8 cellular contexts compared by ENCODE assay signal in the genomic region with DNA sequence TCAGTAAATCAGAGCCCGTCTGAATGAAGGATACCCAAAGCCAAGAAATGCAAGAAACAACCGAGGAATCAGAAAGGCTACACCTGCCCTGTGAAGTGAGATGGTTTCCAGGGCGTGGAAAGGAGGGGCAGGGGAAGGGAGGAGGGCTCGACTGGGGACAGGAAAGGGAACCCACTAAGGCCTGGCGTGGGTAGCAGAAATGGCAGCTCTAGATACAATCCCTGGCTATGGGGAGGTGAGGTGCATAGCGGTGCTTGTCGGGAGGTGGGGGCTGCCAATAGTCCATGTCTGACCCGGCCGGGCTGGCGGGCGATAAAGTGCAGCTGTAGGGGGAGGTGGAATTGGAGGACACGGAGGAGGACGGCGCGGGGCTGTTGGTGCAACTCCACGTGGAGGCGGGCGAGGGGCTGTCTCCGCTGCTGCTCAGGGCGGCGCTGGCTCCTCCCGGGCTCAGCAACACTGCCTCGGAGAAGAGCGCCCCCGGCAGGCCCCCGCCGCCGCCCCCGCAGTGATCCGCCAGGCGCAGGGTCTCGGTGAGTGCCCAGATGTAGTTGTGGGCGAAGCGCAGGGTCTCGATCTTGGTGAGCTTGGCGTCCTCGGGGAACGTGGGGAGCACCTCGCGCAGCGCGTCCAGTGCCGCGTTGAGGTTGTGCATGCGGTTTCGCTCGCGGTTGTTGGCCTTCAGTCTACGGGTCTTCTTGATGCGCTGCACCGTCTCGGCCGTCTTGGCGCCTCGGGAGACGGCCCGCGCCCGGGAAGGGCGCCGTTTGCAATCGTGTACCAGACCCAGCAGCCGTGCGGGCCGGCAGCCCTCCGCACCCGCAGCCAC. TPM values are rescaled to one million over a fixed set of nuclear protein-coding genes. Genes with fewer than 3 reads are reported as not detected.
DNase-seq lines count a peak whose midpoint lies in the region; ATAC-seq, FAIRE-seq and TF ChIP-seq lines count a peak whose summit lies in the region.

No MANE protein-coding gene starts in this region.

- H4K20me1 ChIP-seq in astrocyte (ENCODE audit: insufficient read depth, low read length) = no peaks in the 10 kb centered on the region

- H3K4me1 ChIP-seq in ES-I3 (ENCODE audit: insufficient read depth, low read length) = peaks cover 8% of the 10 kb centered on the region
- peaks cover 18% of the 10 kb centered on the region for H3K4me1 ChIP-seq in astrocyte (ENCODE audit: insufficient read depth, low read length)
- H3K4me1 ChIP-seq in mesenchymal stem cell (ENCODE audit: control insufficient read depth, insufficient read depth, low read depth, low read length) = peaks cover 41% of the 10 kb centered on the region

- DNase-seq in astrocyte (ENCODE audit: low read depth) (no peak), mesenchymal stem cell (no peak), HK-2 (ENCODE audit: unreplicated experiment) (no peak)

- H3K79me2 ChIP-seq in astrocyte (ENCODE audit: insufficient read depth, low read length) = no peaks in the 10 kb centered on the region

- H3K27ac Mint-ChIP-seq in astrocyte (ENCODE audit: unreplicated experiment) = peak overlapping the region; percentile 84

- no peak overlapping the region for H3K4me3 Mint-ChIP-seq in astrocyte (ENCODE audit: unreplicated experiment)

- H3K14ac ChIP-seq in mesenchymal stem cell (ENCODE audit: low read length in 2 of 2) = peak overlapping the region in 1 of 2 experiments; percentile 75

- peaks cover 82% of the 10 kb centered on the region for H3K27me3 Mint-ChIP-seq in astrocyte (ENCODE audit: low read depth, unreplicated experiment)

- H4K91ac ChIP-seq in mesenchymal stem cell (ENCODE audit: low read length) = no peak overlapping the region

- H3K23ac ChIP-seq in mesenchymal stem cell (ENCODE audit: low read length in 2 of 2) = peak overlapping the region in 1 of 2 experiments; percentile 6

- peaks cover 11% of the 10 kb centered on the region for H3K9me3 Mint-ChIP-seq in astrocyte (ENCODE audit: unreplicated experiment)

- H3K36me3 Mint-ChIP-seq in astrocyte (ENCODE audit: low read depth, unreplicated experiment) = peaks cover 2% of the 10 kb centered on the region

- H2AFZ ChIP-seq in astrocyte (ENCODE audit: low read depth, low read length) (peak overlapping the region; percentile 77), mesenchymal stem cell (ENCODE audit: low read depth, low read length) (peak overlapping the region; percentile 63)

- no peak overlapping the region for H2AK5ac ChIP-seq in mesenchymal stem cell (ENCODE audit: low read length, severe bottlenecking)

- TF ChIP-seq CTCF in astrocyte (IDR thresholded peaks at IDR 0.05; ENCODE audit: insufficient read depth, low read depth, low read length) = no peak

- peaks cover 91% of the 10 kb centered on the region for H3K27me3 ChIP-seq in astrocyte (ENCODE audit: insufficient read depth, low read length)
- peaks cover 87 to 93% of the 10 kb centered on the region in 2 experiments for H3K27me3 ChIP-seq in mesenchymal stem cell (ENCODE audit: control insufficient read depth in 1 of 2, insufficient read depth in 1 of 2, low read length in 2 of 2)

- H3K9me3 ChIP-seq in ES-I3 (ENCODE audit: control insufficient read depth, insufficient read depth, low read length) (no peaks in the 10 kb centered on the region), astrocyte (ENCODE audit: insufficient read depth, low read depth, low read length) (peaks cover 8% of the 10 kb centered on the region), mesenchymal stem cell (ENCODE audit: control insufficient read depth, low read length) (peaks cover 6% of the 10 kb centered on the region)

- H3K4me1 Mint-ChIP-seq in astrocyte (ENCODE audit: low read depth, unreplicated experiment) = peaks cover 6% of the 10 kb centered on the region

- H3K27ac ChIP-seq in astrocyte (ENCODE audit: low read depth, low read length) (no peak overlapping the region), mesenchymal stem cell (ENCODE audit: low read length, poor library complexity, severe bottlenecking) (no peak overlapping the region)

- H3K4me2 ChIP-seq in astrocyte (ENCODE audit: low read length) (peak overlapping the region; percentile 95), mesenchymal stem cell (ENCODE audit: low read length, poor library complexity, severe bottlenecking) (peak overlapping the region; percentile 100)

- H2BK120ac ChIP-seq in mesenchymal stem cell (ENCODE audit: low read depth, low read length) = no peak overlapping the region

- peak; percentile 2 for ATAC-seq in GM19452 (IDR thresholded peaks at IDR 0.05; ENCODE audit: unreplicated experiment)
- peak; percentile 4 for ATAC-seq in HG03571 (IDR thresholded peaks at IDR 0.05; ENCODE audit: unreplicated experiment)
- no peak for ATAC-seq in HG03139 (IDR thresholded peaks at IDR 0.05; ENCODE audit: unreplicated experiment)
- ATAC-seq in GM18873 (IDR thresholded peaks at IDR 0.05; ENCODE audit: low FRiP score, unreplicated experiment) = no peak

- peak overlapping the region; percentile 51; the same call in 1 of the 2 replicates for H3K9ac ChIP-seq in ES-I3 (ENCODE audit: low read depth, low read length)
- no peak overlapping the region for H3K9ac ChIP-seq in astrocyte (ENCODE audit: low read length)
- no peak overlapping the region for H3K9ac ChIP-seq in mesenchymal stem cell (ENCODE audit: low read length)

- H3K4me3 ChIP-seq in astrocyte (ENCODE audit: insufficient read depth, low read depth, low read length) (peak overlapping the region; percentile 54), mesenchymal stem cell (ENCODE audit: insufficient read depth in 1 of 2, low read depth in 1 of 2, low read length in 2 of 2) (peak overlapping the region; percentile 59 to 83)

- no peak overlapping the region for H2BK5ac ChIP-seq in mesenchymal stem cell (ENCODE audit: low read depth, low read length, poor library complexity, severe bottlenecking)

- H2BK15ac ChIP-seq in mesenchymal stem cell (ENCODE audit: low read depth, poor library complexity, severe bottlenecking) = no peak overlapping the region

- FAIRE-seq in astrocyte (lab: Jason Lieb, UNC) = no peak

- WGBS in mesenchymal stem cell = 2% methylated on average over 57 of the region's 67 CpGs

- H3K79me1 ChIP-seq in mesenchymal stem cell (replicated peaks; ENCODE audit: low read length, poor library complexity, severe bottlenecking) = no peaks in the 10 kb centered on the region

- no peak overlapping the region for H4K8ac ChIP-seq in mesenchymal stem cell (ENCODE audit: low read length)

- H3K4ac ChIP-seq in mesenchymal stem cell (ENCODE audit: low read depth in 1 of 2, low read length in 2 of 2) = no peak overlapping the region

- H3K36me3 ChIP-seq in ES-I3 (ENCODE audit: insufficient read depth, low read length) (no peaks in the 10 kb centered on the region), astrocyte (ENCODE audit: insufficient read depth, low read length) (no peaks in the 10 kb centered on the region), mesenchymal stem cell (ENCODE audit: control insufficient read depth in 1 of 2, insufficient read depth in 2 of 2, low read depth in 1 of 2, low read length in 2 of 2) (no peaks in the 10 kb centered on the region)

- H2BK12ac ChIP-seq in mesenchymal stem cell (ENCODE audit: low read length in 2 of 2) = no peak overlapping the region

- no peak overlapping the region for H3K18ac ChIP-seq in mesenchymal stem cell (ENCODE audit: low read depth in 1 of 2, low read length in 2 of 2)

RNA-seq across cellular contexts. Expression of gene NEUROG2, which starts 1.3 kb away (rescaled TPM):
- total RNA-seq in astrocyte = not detected in 2 replicates
- polyA plus RNA-seq in mesenchymal stem cell (2013, experiment 1 of 2) = not detected
- polyA plus RNA-seq in mesenchymal stem cell (2013, experiment 2 of 2) = not detected

Comparison
In these comparisons a context has a peak if more than half of its experiments do, and no peak if none do; other contexts are left out.
1. ATAC-seq: peak in GM19452 (single experiment) and HG03571 (single experiment); none in HG03139 (single experiment) and GM18873 (single experiment).